3 cellular contexts compared by ENCODE assay signal in the genomic region with DNA sequence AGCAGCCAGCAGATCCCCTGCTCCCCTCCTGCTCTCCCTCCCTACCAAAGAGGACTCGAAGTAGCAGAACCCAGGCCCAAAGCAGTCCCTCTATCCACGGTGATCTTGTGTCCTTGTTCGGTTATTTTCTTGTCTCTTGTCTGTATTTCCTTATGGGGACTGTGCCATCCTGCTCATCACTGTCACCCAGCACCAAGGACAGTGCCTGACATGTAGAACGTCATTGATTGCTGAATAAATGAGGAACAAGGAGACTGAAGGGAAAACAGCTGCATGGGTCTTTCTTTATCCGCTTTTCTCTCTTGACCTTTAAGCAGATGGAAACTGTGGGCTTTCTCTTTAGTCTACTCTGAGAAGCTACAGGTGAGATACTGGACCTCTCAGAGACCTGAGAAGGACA.
TF ChIP-seq lines count a peak whose summit lies in the region.

No MANE protein-coding gene starts in this region.

TF ChIP-seq in A549, 52 proteins besides CTCF, POLR2A, EP300 and RAD21:
- TF ChIP-seq, protein P1, sequence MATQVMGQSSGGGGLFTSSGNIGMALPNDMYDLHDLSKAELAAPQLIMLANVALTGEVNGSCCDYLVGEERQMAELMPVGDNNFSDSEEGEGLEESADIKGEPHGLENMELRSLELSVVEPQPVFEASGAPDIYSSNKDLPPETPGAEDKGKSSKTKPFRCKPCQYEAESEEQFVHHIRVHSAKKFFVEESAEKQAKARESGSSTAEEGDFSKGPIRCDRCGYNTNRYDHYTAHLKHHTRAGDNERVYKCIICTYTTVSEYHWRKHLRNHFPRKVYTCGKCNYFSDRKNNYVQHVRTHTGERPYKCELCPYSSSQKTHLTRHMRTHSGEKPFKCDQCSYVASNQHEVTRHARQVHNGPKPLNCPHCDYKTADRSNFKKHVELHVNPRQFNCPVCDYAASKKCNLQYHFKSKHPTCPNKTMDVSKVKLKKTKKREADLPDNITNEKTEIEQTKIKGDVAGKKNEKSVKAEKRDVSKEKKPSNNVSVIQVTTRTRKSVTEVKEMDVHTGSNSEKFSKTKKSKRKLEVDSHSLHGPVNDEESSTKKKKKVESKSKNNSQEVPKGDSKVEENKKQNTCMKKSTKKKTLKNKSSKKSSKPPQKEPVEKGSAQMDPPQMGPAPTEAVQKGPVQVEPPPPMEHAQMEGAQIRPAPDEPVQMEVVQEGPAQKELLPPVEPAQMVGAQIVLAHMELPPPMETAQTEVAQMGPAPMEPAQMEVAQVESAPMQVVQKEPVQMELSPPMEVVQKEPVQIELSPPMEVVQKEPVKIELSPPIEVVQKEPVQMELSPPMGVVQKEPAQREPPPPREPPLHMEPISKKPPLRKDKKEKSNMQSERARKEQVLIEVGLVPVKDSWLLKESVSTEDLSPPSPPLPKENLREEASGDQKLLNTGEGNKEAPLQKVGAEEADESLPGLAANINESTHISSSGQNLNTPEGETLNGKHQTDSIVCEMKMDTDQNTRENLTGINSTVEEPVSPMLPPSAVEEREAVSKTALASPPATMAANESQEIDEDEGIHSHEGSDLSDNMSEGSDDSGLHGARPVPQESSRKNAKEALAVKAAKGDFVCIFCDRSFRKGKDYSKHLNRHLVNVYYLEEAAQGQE (IDR thresholded peaks at IDR 0.05): peak; percentile 74
- no peak for TF ChIP-seq PHF8 (IDR thresholded peaks at IDR 0.05; ENCODE audit: borderline replicate concordance, low read depth)

TF ChIP-seq in HEK293, 187 proteins besides CTCF, POLR2A, EP300 and RAD21:
- TF ChIP-seq, protein P1 (tag by site-specific recombination; IDR thresholded peaks at IDR 0.05): peak; percentile 89
- no peak for TF ChIP-seq ZNF132 (tag by site-specific recombination; IDR thresholded peaks at IDR 0.05; ENCODE audit: borderline replicate concordance)

TF ChIP-seq in GM12878, 131 proteins besides CTCF, POLR2A, EP300 and RAD21:
- TF ChIP-seq, protein P1 (IDR thresholded peaks at IDR 0.05; ENCODE audit: low read depth, low read length): peak; percentile 73
- no peak for TF ChIP-seq NR2C2 (IDR thresholded peaks at IDR 0.05; ENCODE audit: borderline replicate concordance, control insufficient read depth, insufficient read length, low read depth)
TF ChIP-seq in GM12878: peak in this region for 1.
